ENCODE assay signal across 1 cellular context in the genomic region with DNA sequence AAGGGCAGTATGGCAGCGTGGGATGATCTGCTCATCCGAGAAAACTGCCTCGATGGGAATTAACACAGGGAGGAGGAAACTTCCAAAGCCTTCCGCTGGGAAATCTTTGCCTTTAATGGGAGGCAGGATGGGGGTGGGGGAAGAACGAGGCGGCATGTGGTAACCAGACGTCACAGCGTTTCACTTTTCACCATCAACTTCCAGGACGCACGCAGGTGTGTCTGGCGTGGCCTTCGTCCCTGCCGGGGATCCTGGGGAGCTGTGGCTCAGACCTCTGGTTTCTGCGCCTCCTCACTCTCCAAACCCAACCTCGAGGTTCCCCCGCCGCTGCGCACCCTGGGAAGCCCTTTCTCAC.
A peak's percentile ranks its signal among the peaks of the same experiment; 100 is the strongest.
TF ChIP-seq lines count a peak whose summit lies in the region.

No MANE protein-coding gene starts in this region.

TF ChIP-seq in HEK293, 187 proteins besides CTCF, POLR2A, EP300 and RAD21 (continued from another document):
- TF ChIP-seq ZEB2 (tag by site-specific recombination; IDR thresholded peaks at IDR 0.05) (peak; percentile 59), ZFP41 (tag by site-specific recombination; IDR thresholded peaks at IDR 0.05; ENCODE audit: borderline replicate concordance) (no peak), ZBTB48 (tag by site-specific recombination; IDR thresholded peaks at IDR 0.05) (peak; percentile 44; the same call in 1 of the 2 replicates), ZIC2 (tag by site-specific recombination; IDR thresholded peaks at IDR 0.05) (peak; percentile 56; the same call in 1 of the 2 replicates)
- TF ChIP-seq, protein P1, sequence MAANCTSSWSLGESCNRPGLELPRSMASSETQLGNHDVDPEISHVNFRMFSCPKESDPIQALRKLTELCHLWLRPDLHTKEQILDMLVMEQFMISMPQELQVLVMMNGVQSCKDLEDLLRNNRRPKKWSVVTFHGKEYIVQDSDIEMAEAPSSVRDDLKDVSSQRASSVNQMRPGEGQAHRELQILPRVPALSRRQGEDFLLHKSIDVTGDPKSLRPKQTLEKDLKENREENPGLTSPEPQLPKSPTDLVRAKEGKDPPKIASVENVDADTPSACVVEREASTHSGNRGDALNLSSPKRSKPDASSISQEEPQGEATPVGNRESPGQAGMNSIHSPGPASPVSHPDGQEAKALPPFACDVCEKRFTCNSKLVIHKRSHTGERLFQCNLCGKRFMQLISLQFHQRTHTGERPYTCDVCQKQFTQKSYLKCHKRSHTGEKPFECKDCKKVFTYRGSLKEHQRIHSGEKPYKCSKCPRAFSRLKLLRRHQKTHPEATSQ (tag by site-specific recombination; IDR thresholded peaks at IDR 0.05), result peak; percentile 36; the same call in 1 of the 2 replicates
TF ChIP-seq in HEK293: peak in this region for 15.
